In genomic region chr9:36118706-36119105, GRCh38 we compare ENCODE assay signal across 15 cellular contexts. TPM values are rescaled to one million over a fixed set of nuclear protein-coding genes. Genes with fewer than 3 reads are reported as not detected.
"Had no signal": no experiment of that assay in that cellular context is flagged by ENCODE, and none has a peak within 500 bp of the region (broad histone marks: within the 10 kb centered on the region; RNA-seq: fewer than 3 reads in every experiment).

No MANE protein-coding gene starts in this region.

- H3K9me3 ChIP-seq: ascending aorta, gastroesophageal sphincter, left ventricle myocardium inferior, stomach, thoracic aorta had no signal

- H3K27me3 Mint-ChIP-seq: T-helper 17 cell had no signal

- ATAC-seq: activated CD4-positive, CD25-positive, alpha-beta regulatory T cell treated with anti-CD3 and anti-CD28 coated beads, Interleukin-2, amount 50 U/mL, for 24 hours; gastroesophageal sphincter; T-helper 17 cell had no signal

- H3K27ac Mint-ChIP-seq: mesothelial cell of epicardium, T-helper 17 cell had no signal

- H3K4me1 ChIP-seq: ascending aorta, gastroesophageal sphincter, left ventricle myocardium inferior, parathyroid adenoma, stomach had no signal

- H3K27me3 ChIP-seq: ascending aorta, cardiac muscle cell, gastroesophageal sphincter, stomach had no signal

- H3K4me3 Mint-ChIP-seq: mesothelial cell of epicardium, T-helper 17 cell had no signal

- H3K27ac ChIP-seq: ascending aorta, cardiac muscle cell, gastroesophageal sphincter, left ventricle myocardium inferior, parathyroid adenoma, stomach, thoracic aorta had no signal

- H3K4me3 ChIP-seq: ascending aorta, cardiac muscle cell, gastroesophageal sphincter, left ventricle myocardium inferior, stomach, thoracic aorta had no signal

- DNase-seq: activated CD4-positive, alpha-beta T cell treated with anti-CD3 and anti-CD28 coated beads, Interleukin-2, amount 50 U/mL, for 48 hours; activated gamma-delta T cell treated with Interleukin-2 at 50 U/mL for 16 hours; activated T-cell treated with anti-CD3 and anti-CD28 coated beads, Interleukin-2, amount 50 U/mL, for 48 hours; left ventricle myocardium inferior; stimulated activated CD4-positive, alpha-beta T cell treated with anti-CD3 and anti-CD28 coated beads, Interleukin-15, amount 100 ng/mL, for 24 hours; stimulated activated CD4-positive, alpha-beta T cell treated with anti-CD3 and anti-CD28 coated beads, Interleukin-4, amount 100 ng/mL, for 24 hours; stomach; T-helper 17 cell had no signal

- H3K9me3 Mint-ChIP-seq: mesothelial cell of epicardium had no signal

RNA-seq across cellular contexts. Expression of gene CCIN, which starts 50.5 kb away (rescaled TPM):
- total RNA-seq: ascending aorta, left ventricle myocardium inferior had no signal
